Comparison of ENCODE assay signal across 1 cellular context in the genomic region with DNA sequence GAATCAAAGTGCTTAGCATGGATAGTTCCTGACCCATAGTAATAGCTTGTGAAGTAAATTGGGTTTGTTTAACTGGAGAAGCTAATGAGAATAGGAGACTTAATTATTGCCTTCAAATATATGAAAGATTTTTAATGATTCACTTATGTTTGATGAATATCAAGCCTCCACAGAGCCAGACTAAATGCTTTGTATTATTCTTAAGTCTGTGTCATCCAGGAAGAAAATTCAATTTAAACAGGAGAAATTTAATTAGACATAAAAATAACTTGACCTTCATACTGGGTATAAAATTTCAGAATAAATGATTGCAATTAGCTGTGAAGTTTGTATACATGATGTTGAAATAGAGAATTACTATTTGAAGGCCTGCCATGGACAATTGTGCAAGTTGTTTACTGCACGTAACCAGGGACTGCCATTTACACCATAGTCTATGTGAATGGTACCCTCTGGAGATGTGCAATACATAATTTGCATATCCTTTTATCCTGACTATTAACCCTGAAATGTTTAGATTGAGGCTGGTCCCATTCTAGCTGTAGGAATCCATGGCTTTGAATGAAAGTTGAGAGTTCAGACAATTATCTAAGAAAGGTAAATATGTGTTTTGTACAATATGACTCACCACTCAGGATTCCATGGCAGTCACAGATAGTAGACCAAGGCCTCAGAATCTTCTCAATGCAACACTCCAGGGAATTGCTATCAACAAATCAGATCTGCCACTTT.
TF ChIP-seq lines count a peak whose summit lies in the region.

No MANE protein-coding gene starts in this region.

TF ChIP-seq in HepG2, 621 proteins besides CTCF, POLR2A, EP300 and RAD21 (continued from another document and continues in another):
- TF ChIP-seq, protein P1, sequence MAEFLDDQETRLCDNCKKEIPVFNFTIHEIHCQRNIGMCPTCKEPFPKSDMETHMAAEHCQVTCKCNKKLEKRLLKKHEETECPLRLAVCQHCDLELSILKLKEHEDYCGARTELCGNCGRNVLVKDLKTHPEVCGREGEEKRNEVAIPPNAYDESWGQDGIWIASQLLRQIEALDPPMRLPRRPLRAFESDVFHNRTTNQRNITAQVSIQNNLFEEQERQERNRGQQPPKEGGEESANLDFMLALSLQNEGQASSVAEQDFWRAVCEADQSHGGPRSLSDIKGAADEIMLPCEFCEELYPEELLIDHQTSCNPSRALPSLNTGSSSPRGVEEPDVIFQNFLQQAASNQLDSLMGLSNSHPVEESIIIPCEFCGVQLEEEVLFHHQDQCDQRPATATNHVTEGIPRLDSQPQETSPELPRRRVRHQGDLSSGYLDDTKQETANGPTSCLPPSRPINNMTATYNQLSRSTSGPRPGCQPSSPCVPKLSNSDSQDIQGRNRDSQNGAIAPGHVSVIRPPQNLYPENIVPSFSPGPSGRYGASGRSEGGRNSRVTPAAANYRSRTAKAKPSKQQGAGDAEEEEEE (CRISPR knock-in tag; IDR thresholded peaks at IDR 0.05; ENCODE audit: borderline replicate concordance), result no peak
- TF ChIP-seq NFIC (IDR thresholded peaks at IDR 0.05; ENCODE audit: low read length) (peak; percentile 32; the same call in 1 of the 2 replicates), PPARG (CRISPR knock-in tag; conservative IDR thresholded peaks at IDR 0.05) (0 out of 2 replicates have a peak, but pooled peaks have one; percentile 38), SAP130 (CRISPR knock-in tag; IDR thresholded peaks at IDR 0.05; ENCODE audit: low read depth) (0 out of 2 replicates have a peak, but pooled peaks have one; percentile 33), ZNF18 (CRISPR knock-in tag; IDR thresholded peaks at IDR 0.05; ENCODE audit: insufficient replicate concordance) (no peak), ZNF605 (CRISPR knock-in tag; IDR thresholded peaks at IDR 0.05) (no peak), MYNN (CRISPR knock-in tag; IDR thresholded peaks at IDR 0.05; ENCODE audit: low read depth) (no peak), U2AF1 (optimal IDR thresholded peaks at IDR 0.05; ENCODE audit: low read depth, low read length) (no peak), ZNF207 (IDR thresholded peaks at IDR 0.05; ENCODE audit: borderline replicate concordance) (no peak), TBL1XR1 (IDR thresholded peaks at IDR 0.05; ENCODE audit: borderline replicate concordance, low read length, partially characterized antibody) (peak; percentile 73), SIX1 (CRISPR knock-in tag; IDR thresholded peaks at IDR 0.05; ENCODE audit: borderline replicate concordance) (peak; percentile 30; the same call in 1 of the 2 replicates), JUNB (CRISPR knock-in tag; IDR thresholded peaks at IDR 0.05; ENCODE audit: borderline replicate concordance) (peak; percentile 98), USF2 (IDR thresholded peaks at IDR 0.05; ENCODE audit: low read depth, low read length) (no peak), USF2 (CRISPR knock-in tag; IDR thresholded peaks at IDR 0.05; ENCODE audit: borderline replicate concordance) (no peak), CREB1 (IDR thresholded peaks at IDR 0.05) (no peak), CREB1 (CRISPR knock-in tag; IDR thresholded peaks at IDR 0.05) (peak; percentile 46; the same call in 1 of the 2 replicates), ISX (CRISPR knock-in tag; conservative IDR thresholded peaks at IDR 0.05) (no peak), ZNF609 (CRISPR knock-in tag; IDR thresholded peaks at IDR 0.05; ENCODE audit: borderline replicate concordance) (peak; percentile 57; the same call in 1 of the 2 replicates), NR2C2 (CRISPR knock-in tag; IDR thresholded peaks at IDR 0.05; ENCODE audit: borderline replicate concordance) (peak; percentile 48; the same call in 1 of the 2 replicates), HMG20B (CRISPR knock-in tag; conservative IDR thresholded peaks at IDR 0.05) (0 out of 2 replicates have a peak, but pooled peaks have one; percentile 24), ZNF652 (CRISPR knock-in tag; IDR thresholded peaks at IDR 0.05; ENCODE audit: borderline replicate concordance, low read depth) (peak; percentile 88), ZNF782 (CRISPR knock-in tag; IDR thresholded peaks at IDR 0.05; ENCODE audit: borderline replicate concordance) (no peak), NFKBIZ (CRISPR knock-in tag; IDR thresholded peaks at IDR 0.05) (0 out of 2 replicates have a peak, but pooled peaks have one; percentile 32), RFX3 (CRISPR knock-in tag; IDR thresholded peaks at IDR 0.05) (no peak), ZNF24 (IDR thresholded peaks at IDR 0.05) (0 out of 2 replicates have a peak, but pooled peaks have one; percentile 18), SOX13 (IDR thresholded peaks at IDR 0.05) (no peak), SOX13 (CRISPR knock-in tag; conservative IDR thresholded peaks at IDR 0.05 in 1 of 2, IDR thresholded peaks at IDR 0.05 in 1 of 2) (peak in 1 of 2 experiments; percentile 71; a peak in 2 of 4 replicates), HNF4A (CRISPR knock-in tag; IDR thresholded peaks at IDR 0.05) (peak; percentile 59), NBN (conservative IDR thresholded peaks at IDR 0.05) (no peak), MAFF (IDR thresholded peaks at IDR 0.05; ENCODE audit: low read depth, low read length) (no peak), THAP11 (CRISPR knock-in tag; IDR thresholded peaks at IDR 0.05) (peak; percentile 35; the same call in 1 of the 2 replicates)
- TF ChIP-seq, protein P2, sequence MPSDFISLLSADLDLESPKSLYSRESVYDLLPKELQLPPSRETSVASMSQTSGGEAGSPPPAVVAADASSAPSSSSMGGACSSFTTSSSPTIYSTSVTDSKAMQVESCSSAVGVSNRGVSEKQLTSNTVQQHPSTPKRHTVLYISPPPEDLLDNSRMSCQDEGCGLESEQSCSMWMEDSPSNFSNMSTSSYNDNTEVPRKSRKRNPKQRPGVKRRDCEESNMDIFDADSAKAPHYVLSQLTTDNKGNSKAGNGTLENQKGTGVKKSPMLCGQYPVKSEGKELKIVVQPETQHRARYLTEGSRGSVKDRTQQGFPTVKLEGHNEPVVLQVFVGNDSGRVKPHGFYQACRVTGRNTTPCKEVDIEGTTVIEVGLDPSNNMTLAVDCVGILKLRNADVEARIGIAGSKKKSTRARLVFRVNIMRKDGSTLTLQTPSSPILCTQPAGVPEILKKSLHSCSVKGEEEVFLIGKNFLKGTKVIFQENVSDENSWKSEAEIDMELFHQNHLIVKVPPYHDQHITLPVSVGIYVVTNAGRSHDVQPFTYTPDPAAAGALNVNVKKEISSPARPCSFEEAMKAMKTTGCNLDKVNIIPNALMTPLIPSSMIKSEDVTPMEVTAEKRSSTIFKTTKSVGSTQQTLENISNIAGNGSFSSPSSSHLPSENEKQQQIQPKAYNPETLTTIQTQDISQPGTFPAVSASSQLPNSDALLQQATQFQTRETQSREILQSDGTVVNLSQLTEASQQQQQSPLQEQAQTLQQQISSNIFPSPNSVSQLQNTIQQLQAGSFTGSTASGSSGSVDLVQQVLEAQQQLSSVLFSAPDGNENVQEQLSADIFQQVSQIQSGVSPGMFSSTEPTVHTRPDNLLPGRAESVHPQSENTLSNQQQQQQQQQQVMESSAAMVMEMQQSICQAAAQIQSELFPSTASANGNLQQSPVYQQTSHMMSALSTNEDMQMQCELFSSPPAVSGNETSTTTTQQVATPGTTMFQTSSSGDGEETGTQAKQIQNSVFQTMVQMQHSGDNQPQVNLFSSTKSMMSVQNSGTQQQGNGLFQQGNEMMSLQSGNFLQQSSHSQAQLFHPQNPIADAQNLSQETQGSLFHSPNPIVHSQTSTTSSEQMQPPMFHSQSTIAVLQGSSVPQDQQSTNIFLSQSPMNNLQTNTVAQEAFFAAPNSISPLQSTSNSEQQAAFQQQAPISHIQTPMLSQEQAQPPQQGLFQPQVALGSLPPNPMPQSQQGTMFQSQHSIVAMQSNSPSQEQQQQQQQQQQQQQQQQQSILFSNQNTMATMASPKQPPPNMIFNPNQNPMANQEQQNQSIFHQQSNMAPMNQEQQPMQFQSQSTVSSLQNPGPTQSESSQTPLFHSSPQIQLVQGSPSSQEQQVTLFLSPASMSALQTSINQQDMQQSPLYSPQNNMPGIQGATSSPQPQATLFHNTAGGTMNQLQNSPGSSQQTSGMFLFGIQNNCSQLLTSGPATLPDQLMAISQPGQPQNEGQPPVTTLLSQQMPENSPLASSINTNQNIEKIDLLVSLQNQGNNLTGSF (CRISPR knock-in tag; IDR thresholded peaks at IDR 0.05), result no peak
- TF ChIP-seq, protein P3, sequence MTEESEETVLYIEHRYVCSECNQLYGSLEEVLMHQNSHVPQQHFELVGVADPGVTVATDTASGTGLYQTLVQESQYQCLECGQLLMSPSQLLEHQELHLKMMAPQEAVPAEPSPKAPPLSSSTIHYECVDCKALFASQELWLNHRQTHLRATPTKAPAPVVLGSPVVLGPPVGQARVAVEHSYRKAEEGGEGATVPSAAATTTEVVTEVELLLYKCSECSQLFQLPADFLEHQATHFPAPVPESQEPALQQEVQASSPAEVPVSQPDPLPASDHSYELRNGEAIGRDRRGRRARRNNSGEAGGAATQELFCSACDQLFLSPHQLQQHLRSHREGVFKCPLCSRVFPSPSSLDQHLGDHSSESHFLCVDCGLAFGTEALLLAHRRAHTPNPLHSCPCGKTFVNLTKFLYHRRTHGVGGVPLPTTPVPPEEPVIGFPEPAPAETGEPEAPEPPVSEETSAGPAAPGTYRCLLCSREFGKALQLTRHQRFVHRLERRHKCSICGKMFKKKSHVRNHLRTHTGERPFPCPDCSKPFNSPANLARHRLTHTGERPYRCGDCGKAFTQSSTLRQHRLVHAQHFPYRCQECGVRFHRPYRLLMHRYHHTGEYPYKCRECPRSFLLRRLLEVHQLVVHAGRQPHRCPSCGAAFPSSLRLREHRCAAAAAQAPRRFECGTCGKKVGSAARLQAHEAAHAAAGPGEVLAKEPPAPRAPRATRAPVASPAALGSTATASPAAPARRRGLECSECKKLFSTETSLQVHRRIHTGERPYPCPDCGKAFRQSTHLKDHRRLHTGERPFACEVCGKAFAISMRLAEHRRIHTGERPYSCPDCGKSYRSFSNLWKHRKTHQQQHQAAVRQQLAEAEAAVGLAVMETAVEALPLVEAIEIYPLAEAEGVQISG (CRISPR knock-in tag; IDR thresholded peaks at IDR 0.05), result no peak
